ENCODE assay signal across 2 cellular contexts in the genomic region with DNA sequence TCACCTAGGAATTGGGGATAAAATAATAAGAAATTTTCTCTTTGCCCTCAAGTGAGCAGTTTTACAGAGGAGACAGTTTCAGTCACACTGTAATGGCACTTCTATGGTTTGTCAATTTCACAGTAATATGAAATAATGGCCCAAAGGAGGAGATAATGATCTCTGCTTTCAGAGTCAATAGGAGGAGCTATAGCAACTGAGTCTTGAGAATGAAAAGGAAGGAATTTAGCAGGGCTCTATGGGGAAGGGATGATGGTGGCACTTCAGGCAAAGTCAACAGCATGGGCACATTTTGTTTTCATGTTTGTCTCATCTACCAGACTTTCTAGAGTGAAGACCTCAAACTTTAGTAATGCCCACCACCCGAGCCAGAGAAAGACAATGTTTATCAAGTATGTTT.
TF ChIP-seq lines count a peak whose summit lies in the region.

No MANE protein-coding gene starts in this region.

TF ChIP-seq in HEK293, 187 proteins besides CTCF, POLR2A, EP300 and RAD21 (continued from another document):
- no peak for TF ChIP-seq SCRT2 (tag by site-specific recombination; IDR thresholded peaks at IDR 0.05)
- TF ChIP-seq ZNF571 (tag by site-specific recombination; IDR thresholded peaks at IDR 0.05): no peak
- TF ChIP-seq FEZF1 (tag by site-specific recombination; IDR thresholded peaks at IDR 0.05): 0 out of 2 replicates have a peak, but pooled peaks have one; percentile 18

TF ChIP-seq in H1, 55 proteins besides CTCF, POLR2A, EP300 and RAD21 (continued from another document):
- TF ChIP-seq, protein P1, sequence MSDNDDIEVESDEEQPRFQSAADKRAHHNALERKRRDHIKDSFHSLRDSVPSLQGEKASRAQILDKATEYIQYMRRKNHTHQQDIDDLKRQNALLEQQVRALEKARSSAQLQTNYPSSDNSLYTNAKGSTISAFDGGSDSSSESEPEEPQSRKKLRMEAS (IDR thresholded peaks at IDR 0.05): no peak
- no peak for TF ChIP-seq CBX8 (IDR thresholded peaks at IDR 0.05; ENCODE audit: borderline replicate concordance, low read depth, low read length)
- no peak for TF ChIP-seq GABPA (IDR thresholded peaks at IDR 0.05; ENCODE audit: borderline replicate concordance, insufficient read depth, low read length)
- TF ChIP-seq BCL11A (IDR thresholded peaks at IDR 0.05; ENCODE audit: low read depth in 2 of 2, low read length in 2 of 2): no peak
- TF ChIP-seq CREB1 (IDR thresholded peaks at IDR 0.05): no peak
- TF ChIP-seq TEAD4 (IDR thresholded peaks at IDR 0.05; ENCODE audit: low read depth, low read length): no peak
- TF ChIP-seq BACH1 (IDR thresholded peaks at IDR 0.05; ENCODE audit: low read length): no peak
